In the genomic region with DNA sequence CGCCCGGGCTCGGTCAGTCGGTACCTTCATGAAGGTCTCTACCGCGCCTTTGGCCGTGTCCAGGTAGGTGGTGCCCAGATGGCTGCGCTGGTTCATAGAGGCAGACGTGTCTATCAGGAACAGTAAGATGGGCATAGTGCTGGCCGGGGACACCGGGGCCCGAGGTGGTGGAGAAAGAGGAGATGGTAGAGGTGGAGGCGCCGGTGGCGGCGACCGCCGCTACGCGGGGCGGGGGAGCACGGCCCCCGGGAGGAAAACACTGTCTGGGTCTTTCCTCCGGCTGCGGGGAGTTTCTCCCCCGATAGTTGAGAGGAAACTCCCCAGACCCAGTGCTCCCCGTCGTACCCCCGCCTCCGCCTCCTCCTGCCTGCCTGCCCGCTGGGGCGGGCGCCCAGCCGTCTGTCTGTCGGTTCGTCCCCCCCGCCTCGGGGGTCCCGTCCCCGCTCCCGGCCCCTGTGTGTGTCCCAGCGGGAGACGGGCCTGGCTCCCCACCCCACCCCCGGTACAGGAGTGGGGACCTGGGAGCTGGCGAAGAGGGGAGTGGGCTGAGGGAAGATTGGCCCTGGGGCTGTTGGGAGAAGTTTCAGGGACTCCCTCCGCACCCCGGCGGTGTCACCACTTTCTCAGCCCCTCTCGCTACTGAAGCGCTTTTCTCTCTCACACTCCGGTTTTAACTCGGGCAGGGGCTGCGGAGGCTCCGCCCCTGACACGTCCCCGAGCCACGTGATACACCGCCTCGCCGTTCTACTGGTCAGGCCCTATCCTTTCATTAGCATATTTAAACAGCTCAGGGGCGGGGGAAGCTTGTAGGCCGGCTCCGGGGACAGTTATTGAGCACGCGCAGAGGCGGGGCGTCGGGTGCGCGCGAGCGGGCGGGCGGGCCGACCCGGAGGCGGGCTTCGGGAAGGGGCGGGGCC, we compare ENCODE assay signal across 8 cellular contexts. TPM values are rescaled to one million over a fixed set of nuclear protein-coding genes. Genes with fewer than 3 reads are reported as not detected.
DNase-seq lines count a peak whose midpoint lies in the region; ATAC-seq and TF ChIP-seq lines count a peak whose summit lies in the region.

A gene with protein sequence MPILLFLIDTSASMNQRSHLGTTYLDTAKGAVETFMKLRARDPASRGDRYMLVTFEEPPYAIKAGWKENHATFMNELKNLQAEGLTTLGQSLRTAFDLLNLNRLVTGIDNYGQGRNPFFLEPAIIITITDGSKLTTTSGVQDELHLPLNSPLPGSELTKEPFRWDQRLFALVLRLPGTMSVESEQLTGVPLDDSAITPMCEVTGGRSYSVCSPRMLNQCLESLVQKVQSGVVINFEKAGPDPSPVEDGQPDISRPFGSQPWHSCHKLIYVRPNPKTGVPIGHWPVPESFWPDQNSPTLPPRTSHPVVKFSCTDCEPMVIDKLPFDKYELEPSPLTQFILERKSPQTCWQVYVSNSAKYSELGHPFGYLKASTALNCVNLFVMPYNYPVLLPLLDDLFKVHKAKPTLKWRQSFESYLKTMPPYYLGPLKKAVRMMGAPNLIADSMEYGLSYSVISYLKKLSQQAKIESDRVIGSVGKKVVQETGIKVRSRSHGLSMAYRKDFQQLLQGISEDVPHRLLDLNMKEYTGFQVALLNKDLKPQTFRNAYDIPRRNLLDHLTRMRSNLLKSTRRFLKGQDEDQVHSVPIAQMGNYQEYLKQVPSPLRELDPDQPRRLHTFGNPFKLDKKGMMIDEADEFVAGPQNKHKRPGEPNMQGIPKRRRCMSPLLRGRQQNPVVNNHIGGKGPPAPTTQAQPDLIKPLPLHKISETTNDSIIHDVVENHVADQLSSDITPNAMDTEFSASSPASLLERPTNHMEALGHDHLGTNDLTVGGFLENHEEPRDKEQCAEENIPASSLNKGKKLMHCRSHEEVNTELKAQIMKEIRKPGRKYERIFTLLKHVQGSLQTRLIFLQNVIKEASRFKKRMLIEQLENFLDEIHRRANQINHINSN (minus strand): TSS at position 646 of the 917 bp plus-strand sequence. CDS start 511 bp downstream, at position 135.

- H3K27ac ChIP-seq in spleen = peak within 1 kb of the TSS; percentile 97 to 100 (median 99)

- peaks cover 0 to 10% (median 8%) of the 10 kb centered on the region in 8 donors for H3K9me3 ChIP-seq in spleen

- no peaks in the 10 kb centered on the region for H3K27me3 ChIP-seq in spleen (replicated peaks in 1 of 7)

- intact Hi-C loops in spleen (cut with DNase I; ENCODE audit: low total_unique reads) = loop anchor here (5.0 kb wide), 2 partner anchors 130 to 280 kb away; partner anchors contain the start of gene WDFY2

- peaks cover 28 to 77% (median 47%) of the 10 kb centered on the region in 6 donors for H3K4me1 ChIP-seq in spleen

- peak within 1 kb of the TSS; percentile 64 to 96 (median 80) for H3K4me3 ChIP-seq in spleen

- DNase-seq in AG08396 (ENCODE audit: low spot score) (peak; percentile 98), NCI-H345 treated with DMSO at 0.1 percent for 48 hours (lab: John Stamatoyannopoulos, UW; ENCODE audit: unreplicated experiment) (peak; percentile 95), inferior parietal cortex (ENCODE audit: extremely low spot score) (peak; percentile 98), spleen (peak; percentile 100)
- peak; percentile 93 to 99 (median 98) for DNase-seq in activated CD4-positive, CD25-positive, alpha-beta regulatory T cell (lab: John Stamatoyannopoulos, UW)
- DNase-seq in central memory CD4-positive, alpha-beta T cell = peak; percentile 100

- H3K36me3 ChIP-seq in spleen = peaks cover 0 to 52% (median 27%) of the 10 kb centered on the region in 6 donors

- WGBS in spleen, 5 donors = 0 to 1% (median 0%) methylated on average over 38 to 79 of the region's 79 CpGs

- peak; percentile 99 to 100 (median 99) for TF ChIP-seq POLR2A in spleen (IDR thresholded peaks at IDR 0.05)

- no peak for TF ChIP-seq CTCF in spleen (IDR thresholded peaks at IDR 0.05 in 8 of 11, conservative IDR thresholded peaks at IDR 0.05 in 3 of 11)

- ATAC-seq in GM19023 (IDR thresholded peaks at IDR 0.05; ENCODE audit: unreplicated experiment) (peak; percentile 62), HG03280 (IDR thresholded peaks at IDR 0.05; ENCODE audit: unreplicated experiment) (peak; percentile 74)

RNA-seq across cellular contexts. Expression of the gene that starts here (rescaled TPM):
- 10 to 100 TPM; 40.8 to 61.8 (median 51.0) TPM for total RNA-seq in spleen
- 1 to 10 TPM; 9.0 to 9.9 (median 9.2) TPM for polyA plus RNA-seq in spleen

Comparison
In these comparisons a context has a peak if more than half of its experiments do, and no peak if none do; other contexts are left out.
1. Peak in every context shown above with its lines: DNase-seq, ATAC-seq, H3K4me3 ChIP-seq and H3K27ac ChIP-seq.